ENCODE assay signal across 13 cellular contexts in genomic region chr9:8437878-8438277, GRCh38.
"Had no signal": no experiment of that assay in that cellular context is flagged by ENCODE, and none has a peak within 500 bp of the region (broad histone marks: within the 10 kb centered on the region; RNA-seq: fewer than 3 reads in every experiment).

No MANE protein-coding gene starts in this region.

- H3K9me3 ChIP-seq: esophagus muscularis mucosa, gastrocnemius medialis, spleen, upper lobe of left lung had no signal

- H2AFZ ChIP-seq: parathyroid adenoma had no signal

- H3K4me1 ChIP-seq: esophagus muscularis mucosa, gastrocnemius medialis, parathyroid adenoma, spleen, upper lobe of left lung had no signal

- H3K79me2 ChIP-seq: parathyroid adenoma had no signal

- DNase-seq: activated CD4-positive, alpha-beta T cell treated with anti-CD3 and anti-CD28 coated beads for 1 hour; activated CD4-positive, alpha-beta T cell treated with anti-CD3 and anti-CD28 coated beads, Interleukin-2, amount 50 U/mL, for 48 hours; activated CD8-positive, alpha-beta memory T cell treated with anti-CD3 and anti-CD28 coated beads, Interleukin-2, amount 10 ng/mL, durations not matched to agents 7 days and 5 days; activated effector memory CD4-positive, alpha-beta T cell treated with Interleukin-2 at 50 U/mL for 16 hours; activated T-cell treated with anti-CD3 and anti-CD28 coated beads, Interleukin-2, amount 50 U/mL, for 24 hours; gastrocnemius medialis; right cardiac atrium; spleen; stimulated activated CD4-positive, alpha-beta T cell treated with anti-CD3 and anti-CD28 coated beads, Interleukin-1b, Interleukin-23, amount 100 ng/mL, for 48 hours; stimulated activated naive B cell treated with anti-CD40 and anti-IgM and Interleukin-4, amounts not matched to agents 10 μg/mL and 1 μg/mL and 100 μg/mL, for 72 hours; upper lobe of left lung had no signal

- H3K9ac ChIP-seq: parathyroid adenoma had no signal

- H3K4me3 ChIP-seq: esophagus muscularis mucosa, gastrocnemius medialis, spleen, upper lobe of left lung had no signal

- H3K36me3 ChIP-seq: esophagus muscularis mucosa, gastrocnemius medialis, spleen, upper lobe of left lung had no signal

- H3K27ac ChIP-seq: esophagus muscularis mucosa, gastrocnemius medialis, parathyroid adenoma, spleen, upper lobe of left lung had no signal

- H3K27me3 ChIP-seq: esophagus muscularis mucosa, gastrocnemius medialis, spleen, upper lobe of left lung had no signal
